13 cellular contexts compared by ENCODE assay signal in genomic region chr2:1656961-1657841, GRCh38.
DNase-seq lines count a peak whose midpoint lies in the region; ATAC-seq lines count a peak whose summit lies in the region.
"Had no signal": no experiment of that assay in that cellular context is flagged by ENCODE, and none has a peak within 500 bp of the region (broad histone marks: within the 10 kb centered on the region; RNA-seq: fewer than 3 reads in every experiment).

No MANE protein-coding gene starts in this region.

- H3K4me3 Mint-ChIP-seq in stimulated activated naive B cell treated with anti-CD40 and anti-IgM and Interleukin-4, amounts not matched to agents 10 μg/mL and 1 μg/mL and 100 μg/mL, for 72 hours = no peak overlapping the region
- H3K4me3 Mint-ChIP-seq: T-cell had no signal

- H3K9me3 Mint-ChIP-seq in stimulated activated naive B cell treated with anti-CD40 and anti-IgM and Interleukin-4, amounts not matched to agents 10 μg/mL and 1 μg/mL and 100 μg/mL, for 72 hours = no peaks in the 10 kb centered on the region
- H3K9me3 Mint-ChIP-seq: T-cell had no signal

- peaks cover 11 to 15% of the 10 kb centered on the region in 2 donors for H3K27me3 Mint-ChIP-seq in stimulated activated naive B cell treated with anti-CD40 and anti-IgM and Interleukin-4, amounts not matched to agents 10 μg/mL and 1 μg/mL and 100 μg/mL, for 72 hours

- ATAC-seq in stimulated activated naive B cell treated with anti-CD40 and anti-IgM and Interleukin-4, amounts not matched to agents 10 μg/mL and 1 μg/mL and 100 μg/mL, for 72 hours (replicated peaks) = peak; percentile 42 to 52
- no peak for ATAC-seq in GM21447 (IDR thresholded peaks at IDR 0.05; ENCODE audit: unreplicated experiment)

- DNase-seq in activated CD4-positive, CD25-positive, alpha-beta regulatory T cell treated with anti-CD3 and anti-CD28 coated beads, Interleukin-2, amount 50 U/mL, for 72 hours = peak; percentile 21
- no peak for DNase-seq in activated CD4-positive, CD25-positive, alpha-beta regulatory T cell (lab: John Stamatoyannopoulos, UW)
- DNase-seq in RPMI8226 (peak; percentile 49), islet precursor cell (peak; percentile 80), NCI-H1092 treated with DMSO at 0.1 percent for 48 hours (lab: John Stamatoyannopoulos, UW) (no peak), middle frontal gyrus (ENCODE audit: extremely low spot score, low spot score) (no peak)
- no peak for DNase-seq in stimulated activated naive B cell treated with anti-CD40 and anti-IgM and Interleukin-4, amounts not matched to agents 10 μg/mL and 1 μg/mL and 100 μg/mL, for 72 hours
- DNase-seq: activated CD4-positive, alpha-beta T cell treated with anti-CD3 and anti-CD28 coated beads, Interleukin-2, amount 50 U/mL, for 1 hour; activated gamma-delta T cell treated with Interleukin-2 at 50 U/mL for 16 hours; HCEC 1CT; NCI-H1930 had no signal

- H3K4me1 Mint-ChIP-seq in stimulated activated naive B cell treated with anti-CD40 and anti-IgM and Interleukin-4, amounts not matched to agents 10 μg/mL and 1 μg/mL and 100 μg/mL, for 72 hours = peaks cover 3 to 10% of the 10 kb centered on the region in 2 donors
- H3K4me1 Mint-ChIP-seq: T-cell had no signal

- peak overlapping the region; percentile 14 for H3K27ac Mint-ChIP-seq in stimulated activated naive B cell treated with anti-CD40 and anti-IgM and Interleukin-4, amounts not matched to agents 10 μg/mL and 1 μg/mL and 100 μg/mL, for 72 hours
- H3K27ac Mint-ChIP-seq: T-cell had no signal

- H3K36me3 Mint-ChIP-seq in stimulated activated naive B cell treated with anti-CD40 and anti-IgM and Interleukin-4, amounts not matched to agents 10 μg/mL and 1 μg/mL and 100 μg/mL, for 72 hours = no peaks in the 10 kb centered on the region
- H3K36me3 Mint-ChIP-seq: T-cell had no signal

Comparison
In these comparisons a context has a peak if more than half of its experiments do, and no peak if none do; other contexts are left out.
1. DNase-seq: peak in activated CD4-positive, CD25-positive, alpha-beta regulatory T cell treated with anti-CD3 and anti-CD28 coated beads, Interleukin-2, amount 50 U/mL, for 72 hours (single experiment), RPMI8226 (single experiment) and islet precursor cell (single experiment); none in activated CD4-positive, CD25-positive, alpha-beta regulatory T cell (0 of 4), stimulated activated naive B cell treated with anti-CD40 and anti-IgM and Interleukin-4, amounts not matched to agents 10 μg/mL and 1 μg/mL and 100 μg/mL, for 72 hours (single experiment), NCI-H1092 treated with DMSO at 0.1 percent for 48 hours (single experiment) and middle frontal gyrus (single experiment).